Comparison of ENCODE assay signal across 26 cellular contexts in the genomic region with DNA sequence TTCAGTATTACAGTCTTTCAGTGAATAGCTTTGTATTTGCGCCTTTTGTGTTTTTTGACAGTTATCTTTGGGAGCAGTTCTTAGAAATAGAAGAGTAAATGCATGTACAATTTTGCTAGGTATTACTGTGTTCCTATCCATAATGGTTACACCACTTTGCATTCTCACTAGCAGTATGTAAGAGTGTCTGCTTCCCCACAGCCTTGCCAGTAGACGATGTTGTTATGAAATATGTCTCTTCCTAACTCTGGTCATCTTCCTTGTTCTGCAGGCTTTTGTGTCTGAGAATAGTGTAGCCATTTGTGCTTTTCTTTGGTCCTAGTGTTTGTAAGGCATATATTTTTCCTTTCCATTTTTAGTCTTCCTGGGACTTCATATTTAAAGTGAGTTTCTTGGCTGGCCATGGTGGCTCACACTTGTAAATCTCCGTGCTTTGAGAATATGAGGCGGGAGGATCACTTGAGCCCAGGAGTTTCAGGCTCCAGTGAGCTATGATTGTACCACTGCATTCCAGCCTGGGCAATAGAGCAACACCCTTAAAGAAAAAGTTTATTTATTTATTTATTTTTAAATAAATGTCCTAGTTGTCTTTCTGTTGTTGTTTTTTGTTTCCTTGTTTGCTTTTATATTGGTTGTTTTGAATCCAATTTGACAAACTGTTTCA.
DNase-seq lines count a peak whose midpoint lies in the region; ATAC-seq and TF ChIP-seq lines count a peak whose summit lies in the region.
"Had no signal": no experiment of that assay in that cellular context is flagged by ENCODE, and none has a peak within 500 bp of the region (broad histone marks: within the 10 kb centered on the region; RNA-seq: fewer than 3 reads in every experiment).

No MANE protein-coding gene starts in this region.

- H3K27ac ChIP-seq in left ventricle myocardium inferior (replicated peaks) (no peak overlapping the region), brain microvascular endothelial cell (no peak overlapping the region)
- H3K27ac ChIP-seq: prostate gland had no signal

- no peak for DNase-seq in left ventricle myocardium superior
- DNase-seq in left ventricle myocardium inferior, result no peak
- peak; percentile 68 for DNase-seq in amniotic epithelial cell (ENCODE audit: low read depth)
- no peak for DNase-seq in NCI-H187 (lab: John Stamatoyannopoulos, UW)
- no peak for DNase-seq in amniotic stem cell (lab: John Stamatoyannopoulos, UW)
- DNase-seq in brain microvascular endothelial cell, result no peak
- DNase-seq: activated CD4-positive, alpha-beta T cell treated with anti-CD3 and anti-CD28 coated beads, Interleukin-2, amount 50 U/mL, for 48 hours; activated CD4-positive, CD25-positive, alpha-beta regulatory T cell; activated CD8-positive, alpha-beta memory T cell treated with anti-CD3 and anti-CD28 coated beads, Interleukin-2, amount 50 U/mL, for 48 hours; activated naive CD8-positive, alpha-beta T cell treated with anti-CD3 and anti-CD28 coated beads, Interleukin-2, amount 10 ng/mL, durations not matched to agents 7 days and 5 days; BE2C; COR-L47; effector memory CD4-positive, alpha-beta T cell; GDM1; HFFc6; hypothalamus; MM.1S; NCI-H1930; NCI-H69 had no signal

- H3K9me3 ChIP-seq in left ventricle myocardium inferior (replicated peaks), result peaks cover 8% of the 10 kb centered on the region
- H3K9me3 ChIP-seq: BE2C, prostate gland had no signal

- H3K9me3 Mint-ChIP-seq in nephron, result peaks cover 24% of the 10 kb centered on the region
- H3K9me3 Mint-ChIP-seq: type B pancreatic cell had no signal

- no peaks in the 10 kb centered on the region for H3K27me3 Mint-ChIP-seq in nephron (ENCODE audit: low read depth)
- H3K27me3 Mint-ChIP-seq: activated naive CD8-positive, alpha-beta T cell treated with anti-CD3 and anti-CD28 coated beads, Interleukin-2, amount 10 ng/mL, durations not matched to agents 7 days and 5 days; brain; type B pancreatic cell had no signal

- no peak overlapping the region for H3K4me3 ChIP-seq in left ventricle myocardium inferior
- no peak overlapping the region for H3K4me3 ChIP-seq in brain microvascular endothelial cell (ENCODE audit: low read depth, low read length)
- H3K4me3 ChIP-seq: K562, lung, prostate gland had no signal

- peaks cover 27% of the 10 kb centered on the region for H3K4me1 Mint-ChIP-seq in nephron

- intact Hi-C loops in left ventricle myocardium superior (cut with micrococcal nuclease), result no loop called here
- intact Hi-C loops in left ventricle myocardium inferior (cut with micrococcal nuclease), result no loop called here

- H3K27me3 ChIP-seq in left ventricle myocardium inferior (ENCODE audit: low read depth) (no peaks in the 10 kb centered on the region), brain microvascular endothelial cell (replicated peaks) (no peaks in the 10 kb centered on the region)
- H3K27me3 ChIP-seq: BE2C had no signal

- peaks cover 10% of the 10 kb centered on the region for H3K4me1 ChIP-seq in left ventricle myocardium inferior
- H3K4me1 ChIP-seq: BE2C had no signal

- H3K36me3 Mint-ChIP-seq in nephron (ENCODE audit: low read depth), result peaks cover 95% of the 10 kb centered on the region

- TF ChIP-seq CTCF in left ventricle myocardium inferior (IDR thresholded peaks at IDR 0.05; ENCODE audit: borderline replicate concordance) (no peak), nephron (IDR thresholded peaks at IDR 0.05; ENCODE audit: unreplicated experiment in 3 of 3) (no peak), brain microvascular endothelial cell (IDR thresholded peaks at IDR 0.05; ENCODE audit: low read depth, low read length, missing control alignments) (no peak)

- ATAC-seq in left ventricle myocardium superior, result peak; percentile 52
- no peak for ATAC-seq in HG03135 (IDR thresholded peaks at IDR 0.05; ENCODE audit: unreplicated experiment)
- ATAC-seq: K562 had no signal

- H3K27ac Mint-ChIP-seq in nephron, result peak overlapping the region; percentile 6 to 35 (median 25)
- H3K27ac Mint-ChIP-seq: activated naive CD8-positive, alpha-beta T cell treated with anti-CD3 and anti-CD28 coated beads, Interleukin-2, amount 10 ng/mL, durations not matched to agents 7 days and 5 days; HFFc6; type B pancreatic cell had no signal

- H3K36me3 ChIP-seq in left ventricle myocardium inferior (no peaks in the 10 kb centered on the region), brain microvascular endothelial cell (replicated peaks) (no peaks in the 10 kb centered on the region)
- H3K36me3 ChIP-seq: BE2C, prostate gland had no signal

- in situ Hi-C loops in brain microvascular endothelial cell (cut with HindIII; ENCODE audit: low pct_ligation_motif_present, low sequenced_read_pairs), result no loop called here

- no peak overlapping the region for H3K4me3 Mint-ChIP-seq in nephron
- H3K4me3 Mint-ChIP-seq: activated naive CD8-positive, alpha-beta T cell treated with anti-CD3 and anti-CD28 coated beads, Interleukin-2, amount 10 ng/mL, durations not matched to agents 7 days and 5 days; brain; HFFc6; type B pancreatic cell had no signal
